Comparison of ENCODE assay signal across 8 cellular contexts in the genomic region with DNA sequence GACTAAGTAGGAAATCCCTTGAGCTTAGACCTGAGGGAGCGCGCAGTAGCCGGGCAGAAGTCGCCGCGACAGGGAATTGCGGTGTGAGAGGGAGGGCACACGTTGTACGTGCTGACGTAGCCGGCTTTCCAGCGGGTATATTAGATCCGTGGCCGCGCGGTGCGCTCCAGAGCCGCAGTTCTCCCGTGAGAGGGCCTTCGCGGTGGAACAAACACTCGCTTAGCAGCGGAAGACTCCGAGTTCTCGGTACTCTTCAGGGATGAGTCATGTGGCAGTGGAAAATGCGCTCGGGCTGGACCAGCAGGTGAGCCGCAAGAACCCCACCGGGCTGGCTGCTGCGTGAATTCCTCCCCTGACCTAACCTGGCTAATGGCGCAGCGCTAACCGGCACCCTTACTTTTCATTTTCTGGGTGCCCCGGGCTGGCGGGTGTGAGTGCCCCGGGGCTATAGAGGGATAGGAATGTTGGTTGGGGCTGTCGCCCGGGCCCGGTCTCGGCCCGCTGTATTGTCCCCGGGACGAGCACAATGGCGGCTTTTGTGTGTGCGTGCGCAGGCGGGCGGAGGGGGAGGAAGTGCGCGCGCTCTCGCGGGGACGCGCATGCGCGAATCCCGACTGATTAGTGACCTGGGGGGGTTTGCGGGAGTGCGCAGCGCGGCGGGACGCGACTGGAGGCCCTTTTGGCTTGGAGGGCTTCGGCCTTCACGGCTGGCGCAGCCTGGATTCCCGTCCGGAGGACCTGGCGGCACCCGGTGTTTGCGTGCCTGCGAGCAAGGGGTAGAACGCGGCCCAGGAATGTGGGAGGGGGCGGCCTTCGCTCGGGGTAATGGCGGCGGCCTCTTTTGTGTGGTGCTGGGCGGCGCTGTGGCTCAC. TPM values are rescaled to one million over a fixed set of nuclear protein-coding genes. Genes with fewer than 3 reads are reported as not detected.
DNase-seq lines count a peak whose midpoint lies in the region; ATAC-seq, FAIRE-seq and TF ChIP-seq lines count a peak whose summit lies in the region.

A gene (plus strand): TSS at position 169 of the 872 bp plus-strand sequence. CDS start 91 bp downstream, at position 260.

- H3K36me3 ChIP-seq in SK-N-SH (replicated peaks in 1 of 2; ENCODE audit: control insufficient read depth in 1 of 2, insufficient read depth in 2 of 2, low read length in 1 of 2) (peaks cover 18% of the 10 kb centered on the region in 2 experiments), pancreas (peaks cover 0 to 11% (median 0%) of the 10 kb centered on the region in 3 donors), thyroid gland (peaks cover 0 to 6% of the 10 kb centered on the region in 2 donors)

- CTCF ChIA-PET in SK-N-SH (lab: Yijun Ruan, JAX): no interaction called here

- H3K79me2 ChIP-seq in SK-N-SH (ENCODE audit: insufficient read depth): peaks cover 52% of the 10 kb centered on the region

- no peaks in the 10 kb centered on the region for H3K9me2 ChIP-seq in SK-N-SH

- H3K9me3 ChIP-seq in SK-N-SH: no peaks in the 10 kb centered on the region
- no peaks in the 10 kb centered on the region for H3K9me3 ChIP-seq in pancreas
- H3K9me3 ChIP-seq in thyroid gland: no peaks in the 10 kb centered on the region

- no peaks in the 10 kb centered on the region for H3K9me3 Mint-ChIP-seq in activated naive CD8-positive, alpha-beta T cell (ENCODE audit: low read depth)
- H3K9me3 Mint-ChIP-seq in glutamatergic neuron (ENCODE audit: unreplicated experiment): peaks cover 10% of the 10 kb centered on the region

- DNase-seq in G401 (ENCODE audit: low spot score) (peak; percentile 87), H54 (ENCODE audit: insufficient read length, low spot score) (no peak), M059J (ENCODE audit: low read depth) (peak; percentile 85), SK-N-SH (peak; percentile 94), glutamatergic neuron (peak; percentile 77), pancreas (peak; percentile 75 to 98 (median 93)), thyroid gland (peak; percentile 77 to 81)

- WGBS in SK-N-SH (ENCODE audit: low lambda C conversion rate): 3% methylated on average over 41 of the region's 83 CpGs
- WGBS in pancreas, 2 donors: 0 to 1% methylated on average over 83 of the region's 83 CpGs
- WGBS in thyroid gland, 2 donors: 0% methylated on average over 27 of the region's 83 CpGs; no CpG with 5 or more reads in 1 of the 2 donors

- 0 out of 4 replicates have a peak, but pooled peaks of 1 of the 2 experiments have one; percentile 8 for TF ChIP-seq EP300 in SK-N-SH (IDR thresholded peaks at IDR 0.05; ENCODE audit: borderline replicate concordance in 1 of 2, low read depth in 1 of 2, low read length in 1 of 2)

- ATAC-seq in pancreas: peak; percentile 83 to 89 (median 84)

- H3K4me3 ChIP-seq in SK-N-SH (ENCODE audit: low read depth in 2 of 2, low read length in 1 of 2) (peak within 1 kb of the TSS; percentile 99 to 100), pancreas (peak within 1 kb of the TSS; percentile 90 to 93 (median 92)), thyroid gland (replicated peaks in 1 of 3) (peak within 1 kb of the TSS; percentile 53 to 98 (median 93))

- peaks cover 32% of the 10 kb centered on the region for H3K4me1 Mint-ChIP-seq in activated naive CD8-positive, alpha-beta T cell (ENCODE audit: low read depth)
- H3K4me1 Mint-ChIP-seq in glutamatergic neuron (ENCODE audit: low read depth, unreplicated experiment): peaks cover 7% of the 10 kb centered on the region

- H3K27me3 ChIP-seq in SK-N-SH (ENCODE audit: insufficient read depth) (no peaks in the 10 kb centered on the region), pancreas (no peaks in the 10 kb centered on the region), thyroid gland (no peaks in the 10 kb centered on the region)

- intact Hi-C loops in pancreas (cut with DNase I) (no loop called here), thyroid gland (cut with DNase I) (loop anchor here (10.0 kb wide), 1 partner anchor 249 kb away; a partner anchor contains a TSS)

- H3K4me1 ChIP-seq in SK-N-SH (ENCODE audit: control insufficient read depth in 1 of 2, insufficient read depth in 2 of 2, low read depth in 1 of 2, low read length in 1 of 2): peaks cover 0 to 26% of the 10 kb centered on the region in 2 experiments; a peak in 3 of 4 replicates
- peaks cover 13 to 28% (median 24%) of the 10 kb centered on the region in 3 donors for H3K4me1 ChIP-seq in pancreas
- H3K4me1 ChIP-seq in thyroid gland: peaks cover 24 to 41% of the 10 kb centered on the region in 2 donors

- no peak for FAIRE-seq in H54 (lab: Jason Lieb, UNC)
- no peak for FAIRE-seq in pancreas (lab: Jason Lieb, UNC)

- in situ Hi-C loops in G401 (cut with HindIII; ENCODE audit: low sequenced_read_pairs): no loop called here

- TF ChIP-seq CTCF in SK-N-SH (IDR thresholded peaks at IDR 0.05) (peak; percentile 31; the same call in 1 of the 2 replicates), glutamatergic neuron (IDR thresholded peaks at IDR 0.05; ENCODE audit: partially characterized antibody, unreplicated experiment) (no peak), pancreas (IDR thresholded peaks at IDR 0.05) (no peak), thyroid gland (IDR thresholded peaks at IDR 0.05) (peak in 3 of 6 experiments; percentile 27 to 39 (median 32))

- peak within 1 kb of the TSS; percentile 97 for H3K4me3 Mint-ChIP-seq in activated naive CD8-positive, alpha-beta T cell
- peak within 1 kb of the TSS; percentile 97 for H3K4me3 Mint-ChIP-seq in glutamatergic neuron (ENCODE audit: unreplicated experiment)

- H4K20me1 ChIP-seq in SK-N-SH (ENCODE audit: insufficient read depth): peaks cover 43% of the 10 kb centered on the region

- POLR2A ChIA-PET in SK-N-SH (lab: Yijun Ruan, JAX): interaction anchor here (0.7 to 1.3 kb wide), 2 partner anchors 59 to 248 kb away, joined by 4 to 10 read pairs; no protein-coding TSS in a partner anchor

- TF ChIP-seq POLR2A in H54 (IDR thresholded peaks at IDR 0.05; ENCODE audit: low read depth, low read length) (peak; percentile 99), thyroid gland (IDR thresholded peaks at IDR 0.05) (peak; percentile 98 to 99)

- peak within 1 kb of the TSS; percentile 89 for H3K4me2 ChIP-seq in SK-N-SH

- no peak for TF ChIP-seq RAD21 in SK-N-SH (IDR thresholded peaks at IDR 0.05; ENCODE audit: low read length)

- peak within 1 kb of the TSS; percentile 96 for H2AFZ ChIP-seq in SK-N-SH (ENCODE audit: low read depth)

- no peaks in the 10 kb centered on the region for H3K27me3 Mint-ChIP-seq in activated naive CD8-positive, alpha-beta T cell
- peaks cover 8% of the 10 kb centered on the region for H3K27me3 Mint-ChIP-seq in glutamatergic neuron (ENCODE audit: unreplicated experiment)

- peak within 1 kb of the TSS; percentile 100 for H3K27ac Mint-ChIP-seq in activated naive CD8-positive, alpha-beta T cell
- H3K27ac Mint-ChIP-seq in glutamatergic neuron (ENCODE audit: unreplicated experiment): peak within 1 kb of the TSS; percentile 100

- H3K27ac ChIP-seq in SK-N-SH (ENCODE audit: low read depth in 2 of 2, low read length in 1 of 2): peak within 1 kb of the TSS; percentile 97 to 99
- peak within 1 kb of the TSS; percentile 99 to 100 (median 100) for H3K27ac ChIP-seq in pancreas
- H3K27ac ChIP-seq in thyroid gland: peak within 1 kb of the TSS; percentile 100

- H3F3A ChIP-seq in SK-N-SH (replicated peaks; ENCODE audit: insufficient read depth): peaks cover 15% of the 10 kb centered on the region

- peak within 1 kb of the TSS; percentile 100 for H3K9ac ChIP-seq in SK-N-SH

- H3K36me3 Mint-ChIP-seq in activated naive CD8-positive, alpha-beta T cell: peaks cover 6% of the 10 kb centered on the region
- H3K36me3 Mint-ChIP-seq in glutamatergic neuron (ENCODE audit: unreplicated experiment): no peaks in the 10 kb centered on the region

TF ChIP-seq in SK-N-SH, 30 proteins besides CTCF, POLR2A, EP300 and RAD21 (continues in another document):
- TF ChIP-seq GATA2 (CRISPR knock-in tag; IDR thresholded peaks at IDR 0.05) (no peak), RCOR1 (IDR thresholded peaks at IDR 0.05; ENCODE audit: low read length) (no peak), TEAD4 (IDR thresholded peaks at IDR 0.05; ENCODE audit: borderline replicate concordance, insufficient read depth) (no peak), TCF12 (IDR thresholded peaks at IDR 0.05) (no peak), YY1 (IDR thresholded peaks at IDR 0.05; ENCODE audit: low read depth) (peak; percentile 85)
- TF ChIP-seq, protein P1, sequence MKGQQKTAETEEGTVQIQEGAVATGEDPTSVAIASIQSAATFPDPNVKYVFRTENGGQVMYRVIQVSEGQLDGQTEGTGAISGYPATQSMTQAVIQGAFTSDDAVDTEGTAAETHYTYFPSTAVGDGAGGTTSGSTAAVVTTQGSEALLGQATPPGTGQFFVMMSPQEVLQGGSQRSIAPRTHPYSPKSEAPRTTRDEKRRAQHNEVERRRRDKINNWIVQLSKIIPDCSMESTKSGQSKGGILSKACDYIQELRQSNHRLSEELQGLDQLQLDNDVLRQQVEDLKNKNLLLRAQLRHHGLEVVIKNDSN (IDR thresholded peaks at IDR 0.05; ENCODE audit: borderline replicate concordance, low read depth): no peak
- TF ChIP-seq, protein P2, sequence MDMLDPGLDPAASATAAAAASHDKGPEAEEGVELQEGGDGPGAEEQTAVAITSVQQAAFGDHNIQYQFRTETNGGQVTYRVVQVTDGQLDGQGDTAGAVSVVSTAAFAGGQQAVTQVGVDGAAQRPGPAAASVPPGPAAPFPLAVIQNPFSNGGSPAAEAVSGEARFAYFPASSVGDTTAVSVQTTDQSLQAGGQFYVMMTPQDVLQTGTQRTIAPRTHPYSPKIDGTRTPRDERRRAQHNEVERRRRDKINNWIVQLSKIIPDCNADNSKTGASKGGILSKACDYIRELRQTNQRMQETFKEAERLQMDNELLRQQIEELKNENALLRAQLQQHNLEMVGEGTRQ (IDR thresholded peaks at IDR 0.05; ENCODE audit: borderline replicate concordance, low read depth, low read length): no peak

RNA-seq across cellular contexts. Expression of the gene that starts here (rescaled TPM):
- total RNA-seq in G401 (2014; rRNA removed; shearing (Covaris generic)): 98.1 and 156 TPM in 2 replicates
- 145 and 209 TPM in 2 replicates for total RNA-seq in M059J (2014; rRNA removed; shearing (Covaris generic))
- polyA plus RNA-seq in SK-N-SH (2012; rRNA removed) (30.9 and 46.4 TPM in 2 replicates), pancreas (10 to 100 TPM; 23.2 to 72.0 TPM)
- polyA plus RNA-seq in SK-N-SH (2012; cell fraction: cytosol; rRNA removed): 63.8 and 64.9 TPM in 2 replicates
- polyA plus RNA-seq in SK-N-SH (2012; cell fraction: nucleus; rRNA removed): 39.2 and 79.4 TPM in 2 replicates
- total RNA-seq in glutamatergic neuron (ENCODE audit: unreplicated experiment) (208 TPM), pancreas (100 to 1,000 TPM in 3 of 6 donors, 10 to 100 TPM in 3; 53.2 to 142 (median 102) TPM), thyroid gland (100 to 1,000 TPM; 208 to 295 (median 278) TPM)
